In the genomic region with DNA sequence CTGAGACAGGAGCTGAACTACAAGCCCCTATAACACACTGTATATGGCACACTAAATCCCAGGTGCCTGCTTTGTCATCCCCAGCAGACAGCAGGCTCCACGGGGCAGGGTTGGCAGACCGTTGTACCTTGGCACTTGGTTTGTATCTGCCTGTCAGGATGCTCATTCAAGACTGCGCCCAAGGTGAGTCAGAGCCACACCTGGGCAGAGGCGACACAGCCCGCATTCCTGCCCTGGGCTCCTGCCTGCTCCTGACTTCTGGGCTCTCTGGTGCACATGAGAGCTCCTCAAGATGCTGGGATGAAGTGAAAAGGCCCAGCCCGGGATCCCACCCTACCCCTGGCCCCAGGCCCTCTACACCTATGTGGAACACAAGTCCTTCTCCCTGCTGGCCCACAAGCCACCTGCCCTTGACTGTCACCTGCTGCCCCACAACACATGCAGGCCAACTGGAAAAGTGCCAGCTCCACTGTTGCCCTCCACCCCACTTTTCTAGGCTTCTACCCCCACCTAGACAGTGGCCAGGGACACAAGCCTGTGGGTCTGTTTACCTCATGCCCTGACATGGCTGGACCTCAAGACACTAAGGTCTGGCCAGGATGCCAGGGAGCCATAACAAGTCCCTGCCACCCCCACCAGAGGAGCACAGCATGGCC, we compare ENCODE assay signal across 8 cellular contexts. TPM values are rescaled to one million over a fixed set of nuclear protein-coding genes. Genes with fewer than 3 reads are reported as not detected.
A peak's percentile ranks its signal among the peaks of the same experiment; 100 is the strongest.
DNase-seq lines count a peak whose midpoint lies in the region; ATAC-seq, FAIRE-seq and TF ChIP-seq lines count a peak whose summit lies in the region.
"Had no signal": no experiment of that assay in that cellular context is flagged by ENCODE, and none has a peak within 500 bp of the region (broad histone marks: within the 10 kb centered on the region; RNA-seq: fewer than 3 reads in every experiment).

No MANE protein-coding gene starts in this region.

- no peaks in the 10 kb centered on the region for H3K36me3 ChIP-seq in smooth muscle cell (ENCODE audit: low read depth)

- H3K27me3 Mint-ChIP-seq in activated CD4-positive, alpha-beta memory T cell treated with anti-CD3 and anti-CD28 coated beads for 36 hours = no peaks in the 10 kb centered on the region
- H3K27me3 Mint-ChIP-seq in immature natural killer cell (ENCODE audit: low read depth in 3 of 3) = peaks cover 2 to 16% (median 7%) of the 10 kb centered on the region in 3 donors

- peak overlapping the region; percentile 89 for H3K27ac Mint-ChIP-seq in activated CD4-positive, alpha-beta memory T cell treated with anti-CD3 and anti-CD28 coated beads for 36 hours
- H3K27ac Mint-ChIP-seq in immature natural killer cell = peak overlapping the region; percentile 90 to 98 (median 96)

- peaks cover 95% of the 10 kb centered on the region for H3K4me1 Mint-ChIP-seq in activated CD4-positive, alpha-beta memory T cell treated with anti-CD3 and anti-CD28 coated beads for 36 hours (ENCODE audit: low read depth)
- peaks cover 97% of the 10 kb centered on the region in 2 donors for H3K4me1 Mint-ChIP-seq in immature natural killer cell

- H3K4me3 Mint-ChIP-seq in activated CD4-positive, alpha-beta memory T cell treated with anti-CD3 and anti-CD28 coated beads for 36 hours = no peak overlapping the region
- peak overlapping the region; percentile 76 to 92 (median 85) for H3K4me3 Mint-ChIP-seq in immature natural killer cell

- CTCF ChIA-PET in activated CD4-positive, alpha-beta memory T cell treated with anti-CD3 and anti-CD28 coated beads for 36 hours (lab: Charles Lee) = interaction anchor here (1.0 to 6.8 kb wide), 8 partner anchors 7 to 81 kb away, joined by 3 to 63 read pairs (median 8); a partner anchor contains a TSS

- no peaks in the 10 kb centered on the region for H3K9me3 Mint-ChIP-seq in activated CD4-positive, alpha-beta memory T cell treated with anti-CD3 and anti-CD28 coated beads for 36 hours
- H3K9me3 Mint-ChIP-seq in immature natural killer cell = no peaks in the 10 kb centered on the region

- POLR2A ChIA-PET in activated CD4-positive, alpha-beta memory T cell treated with anti-CD3 and anti-CD28 coated beads for 36 hours (lab: Charles Lee) = interaction anchor here (1.4 to 5.9 kb wide), 4 partner anchors 10 to 41 kb away, joined by 5 to 56 read pairs (median 28); a partner anchor contains a TSS

- peak overlapping the region; percentile 82 for H3K27ac ChIP-seq in smooth muscle cell (ENCODE audit: low read depth)

- TF ChIP-seq CTCF in smooth muscle cell (IDR thresholded peaks at IDR 0.05; ENCODE audit: borderline replicate concordance, insufficient read depth, poor library complexity, severe bottlenecking) (no peak), omental fat pad (IDR thresholded peaks at IDR 0.05) (no peak)

- ATAC-seq in omental fat pad (ENCODE audit: low FRiP score) (no peak), HG02981 (IDR thresholded peaks at IDR 0.05; ENCODE audit: unreplicated experiment) (no peak)

- H2AFZ ChIP-seq in smooth muscle cell (ENCODE audit: low read depth) = no peak overlapping the region

- DNase-seq in HTR-8/SVneo (ENCODE audit: insufficient read length, low spot score) (no peak), immature natural killer cell (no peak), smooth muscle cell (lab: John Stamatoyannopoulos, UW; ENCODE audit: unreplicated experiment) (no peak), omental fat pad (ENCODE audit: low spot score) (no peak), Ammon's horn (ENCODE audit: low spot score) (no peak)
- no peak for DNase-seq in activated CD4-positive, alpha-beta memory T cell treated with anti-CD3 and anti-CD28 coated beads for 36 hours
- DNase-seq: kidney glomerular epithelial cell had no signal

- peaks cover 45% of the 10 kb centered on the region for H3K4me1 ChIP-seq in smooth muscle cell (ENCODE audit: low read depth)

- peaks cover 72% of the 10 kb centered on the region for H3K79me2 ChIP-seq in smooth muscle cell (ENCODE audit: low read depth)

- no peak overlapping the region for H3K9ac ChIP-seq in smooth muscle cell (ENCODE audit: low read depth)

- no peak overlapping the region for H3K4me2 ChIP-seq in smooth muscle cell

- H4K20me1 ChIP-seq in smooth muscle cell (ENCODE audit: low read depth) = peaks cover 99% of the 10 kb centered on the region

- H3K9me3 ChIP-seq in smooth muscle cell (replicated peaks; ENCODE audit: low read depth) = no peaks in the 10 kb centered on the region

- H3K27me3 ChIP-seq in smooth muscle cell (ENCODE audit: low read depth) = no peaks in the 10 kb centered on the region

- H3K4me3 ChIP-seq in smooth muscle cell = no peak overlapping the region

- FAIRE-seq in HTR-8/SVneo (lab: Jason Lieb, UNC) = peak; percentile 69

- peaks cover 6% of the 10 kb centered on the region for H3F3A ChIP-seq in smooth muscle cell (ENCODE audit: low read depth)

- intact Hi-C loops in activated CD4-positive, alpha-beta memory T cell treated with anti-CD3 and anti-CD28 coated beads for 36 hours (cut with micrococcal nuclease) = loop anchor here (5.0 kb wide), 1 partner anchor 82 kb away; no protein-coding TSS in a partner anchor

- H3K36me3 Mint-ChIP-seq in activated CD4-positive, alpha-beta memory T cell treated with anti-CD3 and anti-CD28 coated beads for 36 hours = peaks cover 3% of the 10 kb centered on the region
- H3K36me3 Mint-ChIP-seq in immature natural killer cell = no peaks in the 10 kb centered on the region

- WGBS in smooth muscle cell (ENCODE audit: low lambda C conversion rate) = 74% methylated on average over 6 of the region's 6 CpGs

RNA-seq across cellular contexts. Expression of a gene that starts 30.8 kb away (rescaled TPM):
- 10 to 100 TPM; 28.2 to 28.3 TPM for total RNA-seq in activated CD4-positive, alpha-beta memory T cell treated with anti-CD3 and anti-CD28 coated beads for 36 hours
- 10 to 100 TPM; 19.6 to 39.2 (median 23.8) TPM for polyA plus RNA-seq in immature natural killer cell
- total RNA-seq in smooth muscle cell = 16.5 and 22.4 TPM in 2 replicates
- polyA plus RNA-seq in smooth muscle cell = 43.5 and 52.7 TPM in 2 replicates
- 10 to 100 TPM; 14.8 to 22.6 (median 20.1) TPM for total RNA-seq in omental fat pad
